1 cellular context compared by ENCODE assay signal in the genomic region with DNA sequence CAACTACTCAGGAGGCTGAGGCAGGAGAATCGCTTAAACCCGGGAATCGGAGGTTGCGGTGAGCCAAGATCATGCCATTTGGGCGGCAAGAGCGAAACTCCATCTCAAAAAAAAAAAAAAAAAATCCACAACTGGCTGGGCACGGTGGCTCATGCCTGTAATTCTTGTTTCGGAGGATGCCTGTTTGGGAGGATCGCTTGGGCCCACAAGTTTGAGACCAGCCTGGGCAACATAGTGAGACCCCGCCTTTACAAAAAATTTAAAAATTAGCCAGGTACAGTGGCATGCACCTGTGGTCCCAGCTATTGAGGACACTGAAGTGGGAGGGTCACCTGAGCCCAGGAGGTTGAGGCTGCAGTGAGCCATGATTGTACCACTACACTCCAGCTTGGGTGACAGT.
TF ChIP-seq lines count a peak whose summit lies in the region.

No MANE protein-coding gene starts in this region.

TF ChIP-seq in HEK293, 187 proteins besides CTCF, POLR2A, EP300 and RAD21 (continued from another document):
- TF ChIP-seq ZBTB6 (tag by site-specific recombination; IDR thresholded peaks at IDR 0.05) (no peak), ZNF335 (tag by site-specific recombination; conservative IDR thresholded peaks at IDR 0.05) (no peak), ZNF23 (tag by site-specific recombination; IDR thresholded peaks at IDR 0.05; ENCODE audit: borderline replicate concordance) (no peak)
